11 cellular contexts compared by ENCODE assay signal in genomic region chr2:28338754-28339325, GRCh38. TPM values are rescaled to one million over a fixed set of nuclear protein-coding genes. Genes with fewer than 3 reads are reported as not detected.
DNase-seq lines count a peak whose midpoint lies in the region; ATAC-seq and TF ChIP-seq lines count a peak whose summit lies in the region.
"Had no signal": no experiment of that assay in that cellular context is flagged by ENCODE, and none has a peak within 500 bp of the region (broad histone marks: within the 10 kb centered on the region; RNA-seq: fewer than 3 reads in every experiment).

No MANE protein-coding gene starts in this region.

- H3K27ac ChIP-seq in AG04450 (ENCODE audit: low read depth, low read length), result peak overlapping the region; percentile 77
- peak overlapping the region; percentile 81 for H3K27ac ChIP-seq in RWPE1
- no peak overlapping the region for H3K27ac ChIP-seq in fibroblast of lung (ENCODE audit: insufficient read depth, low read length)
- H3K27ac ChIP-seq: BLaER1 treated with 17β-estradiol and CSF1 and Interleukin-3, amounts not matched to agents 10 nM and 100 nM had no signal

- no peak overlapping the region for H2AFZ ChIP-seq in fibroblast of lung (ENCODE audit: low read length)

- H3K9me3 ChIP-seq in AG04450 (ENCODE audit: control insufficient read depth, insufficient read depth, low read length), result no peaks in the 10 kb centered on the region; the same call in 1 of the 2 replicates
- no peaks in the 10 kb centered on the region for H3K9me3 ChIP-seq in fibroblast of lung (ENCODE audit: control insufficient read depth, insufficient read depth, low read depth, low read length)
- H3K9me3 ChIP-seq: BLaER1 treated with 17β-estradiol and CSF1 and Interleukin-3, amounts not matched to agents 10 nM and 100 nM; MG63 had no signal

- H3K9ac ChIP-seq in fibroblast of lung (ENCODE audit: insufficient read depth, low read length), result no peak overlapping the region
- H3K9ac ChIP-seq: BLaER1 treated with 17β-estradiol and CSF1 and Interleukin-3, amounts not matched to agents 10 nM and 100 nM had no signal

- CTCF ChIA-PET in AG04450 (lab: Charles Lee), result no interaction called here
- CTCF ChIA-PET in RWPE1 (lab: Yijun Ruan, JAX), result interaction anchor here (0.6 kb wide), 1 partner anchor 326 kb away, joined by 3 read pairs; no protein-coding TSS in a partner anchor

- peak overlapping the region; percentile 18 for H3K4me2 ChIP-seq in fibroblast of lung (ENCODE audit: extremely low read depth, insufficient read depth, low read length)
- H3K4me2 ChIP-seq: BLaER1 treated with 17β-estradiol and CSF1 and Interleukin-3, amounts not matched to agents 10 nM and 100 nM had no signal

- ATAC-seq in omental fat pad (ENCODE audit: low FRiP score) (peak; percentile 12), GM19467 (IDR thresholded peaks at IDR 0.05; ENCODE audit: unreplicated experiment) (no peak)

- H3K4me3 ChIP-seq in AG04450 (ENCODE audit: low read depth, low read length) (no peak overlapping the region), fibroblast of lung (replicated peaks in 1 of 4; ENCODE audit: control extremely low read depth in 1 of 4, insufficient read depth in 1 of 4, low read depth in 3 of 4, low read length in 4 of 4) (no peak overlapping the region)
- H3K4me3 ChIP-seq: BLaER1 treated with 17β-estradiol and CSF1 and Interleukin-3, amounts not matched to agents 10 nM and 100 nM; MG63 had no signal

- H3K27me3 ChIP-seq in AG04450 (ENCODE audit: control insufficient read depth, insufficient read depth, low read length) (no peaks in the 10 kb centered on the region), fibroblast of lung (ENCODE audit: control insufficient read depth, insufficient read depth, low read length) (no peaks in the 10 kb centered on the region)
- H3K27me3 ChIP-seq: BLaER1 treated with 17β-estradiol and CSF1 and Interleukin-3, amounts not matched to agents 10 nM and 100 nM; MG63 had no signal

- peaks cover 17% of the 10 kb centered on the region for H3K4me1 ChIP-seq in fibroblast of lung (ENCODE audit: control insufficient read depth, extremely low read depth, insufficient read depth, low read length)

- H3K36me3 ChIP-seq in fibroblast of lung (ENCODE audit: control insufficient read depth, insufficient read depth, low read length), result no peaks in the 10 kb centered on the region
- H3K36me3 ChIP-seq: MG63 had no signal

- no peak for DNase-seq in AG04450 (ENCODE audit: low read depth, low spot score)
- no peak for DNase-seq in RWPE1 (ENCODE audit: low spot score)
- no peak for DNase-seq in fibroblast of lung (ENCODE audit: low read depth in 2 of 2)
- no peak for DNase-seq in omental fat pad (ENCODE audit: low spot score)
- no peak for DNase-seq in NCI-H1930 (lab: John Stamatoyannopoulos, UW)
- DNase-seq in stimulated activated CD4-positive, alpha-beta T cell treated with anti-CD3 and anti-CD28 coated beads, Interleukin-4, amount 100 ng/mL, for 4 hours, result no peak
- no peak for DNase-seq in stimulated activated CD4-positive, alpha-beta T cell treated with anti-CD3 and anti-CD28 coated beads, Interleukin-2, amount 100 ng/mL, for 48 hours
- DNase-seq: activated effector memory CD4-positive, alpha-beta T cell treated with anti-CD3 and anti-CD28 coated beads, Interleukin-2, amount 50 U/mL, for 16 hours had no signal

- POLR2A ChIA-PET in AG04450 (lab: Yijun Ruan, JAX) (interaction anchor here (1.0 to 1.4 kb wide), 3 partner anchors 12 to 63 kb away, joined by 3 to 9 read pairs (median 5); no protein-coding TSS in a partner anchor), RWPE1 (lab: Yijun Ruan, JAX; ENCODE audit: low non-redundant PET) (no interaction called here)

- TF ChIP-seq CTCF in AG04450 (IDR thresholded peaks at IDR 0.05; ENCODE audit: low read depth, low read length) (no peak), RWPE1 (conservative IDR thresholded peaks at IDR 0.05; ENCODE audit: low read depth) (no peak), fibroblast of lung (conservative IDR thresholded peaks at IDR 0.05 in 1 of 2, IDR thresholded peaks at IDR 0.05 in 1 of 2; ENCODE audit: low read depth in 1 of 2, low read length in 2 of 2) (no peak), omental fat pad (IDR thresholded peaks at IDR 0.05) (no peak)

- no peaks in the 10 kb centered on the region for H3K79me2 ChIP-seq in fibroblast of lung (ENCODE audit: control insufficient read depth, insufficient read depth, low read length)

- H4K20me1 ChIP-seq in fibroblast of lung (ENCODE audit: control insufficient read depth, extremely low read depth, insufficient read depth, low read length), result no peaks in the 10 kb centered on the region

RNA-seq across cellular contexts. Expression of gene FOSL2, which starts 53.8 kb away (rescaled TPM):
- polyA plus RNA-seq in AG04450 (2011; rRNA removed) (45.3 and 50.3 TPM in 2 replicates), fibroblast of lung (27.8 and 58.9 TPM in 2 replicates)
- 105 and 117 TPM in 2 replicates for polyA minus RNA-seq in AG04450 (2011; rRNA and poly(A)+ RNA removed)
- total RNA-seq in fibroblast of lung (68.6 and 83.6 TPM in 2 replicates), omental fat pad (100 to 1,000 TPM; 115 to 350 (median 184) TPM)
- 33.0 and 74.5 TPM in 2 replicates for polyA plus RNA-seq in fibroblast of lung (2012)
- 110 and 268 TPM in 2 replicates for polyA minus RNA-seq in fibroblast of lung (ENCODE audit: low replicate concordance)
